In the genomic region with DNA sequence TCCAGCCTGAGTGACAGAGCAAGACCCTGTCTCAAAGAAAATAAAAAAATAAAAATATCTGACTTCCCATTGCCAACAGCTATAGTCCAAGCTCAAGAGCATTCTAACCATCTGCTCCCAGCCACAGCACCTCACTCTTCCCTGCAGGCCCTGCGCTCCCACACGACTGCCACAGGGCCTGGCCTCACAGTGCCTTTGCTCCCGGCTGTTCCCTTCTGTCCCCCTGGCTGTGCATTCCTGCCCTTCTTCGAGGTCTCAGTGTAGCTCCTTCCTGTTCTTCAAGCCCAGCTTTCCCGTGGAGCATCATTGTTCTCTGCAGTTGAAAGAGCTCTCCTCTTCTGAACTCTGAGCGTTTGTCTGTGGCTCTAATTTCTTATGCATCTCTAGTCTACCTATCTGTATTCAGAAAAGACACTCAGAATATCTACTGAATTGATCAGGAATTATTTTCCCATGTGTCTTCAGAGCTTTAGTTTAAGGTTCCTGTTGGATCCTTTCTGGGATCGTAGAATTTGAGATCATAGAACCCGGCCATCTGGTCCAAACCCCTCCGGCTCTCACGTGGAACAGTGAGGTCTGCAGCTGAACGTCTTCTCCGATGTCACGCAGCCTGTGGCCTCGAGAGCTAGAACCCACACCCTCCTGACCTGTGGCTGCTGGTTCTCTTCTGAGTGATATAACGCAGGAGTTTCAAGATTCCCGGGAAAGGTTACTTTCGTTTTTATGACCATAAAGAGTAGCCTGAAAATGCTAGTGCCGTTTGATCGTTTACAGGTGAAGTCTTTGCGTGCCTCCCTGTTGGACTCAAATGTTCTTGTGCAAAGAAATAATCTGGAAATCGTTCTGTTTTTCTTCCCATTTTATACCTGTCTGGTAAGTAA, we compare ENCODE assay signal across 13 cellular contexts. TPM values are rescaled to one million over a fixed set of nuclear protein-coding genes. Genes with fewer than 3 reads are reported as not detected.
DNase-seq lines count a peak whose midpoint lies in the region; TF ChIP-seq lines count a peak whose summit lies in the region.
"Had no signal": no experiment of that assay in that cellular context is flagged by ENCODE, and none has a peak within 500 bp of the region (broad histone marks: within the 10 kb centered on the region; RNA-seq: fewer than 3 reads in every experiment).

No MANE protein-coding gene starts in this region.

- peak; percentile 27 for DNase-seq in A172 (ENCODE audit: low spot score)
- DNase-seq in GM23248 = peak; percentile 9
- peak; percentile 80 for DNase-seq in islet precursor cell
- DNase-seq in OCI-M2 (lab: John Stamatoyannopoulos, UW; ENCODE audit: unreplicated experiment) = no peak
- DNase-seq in activated CD4-positive, CD25-positive, alpha-beta regulatory T cell (lab: John Stamatoyannopoulos, UW) = no peak
- no peak for DNase-seq in iPS-NIHi7 (ENCODE audit: extremely low spot score)
- DNase-seq in DMS 273 treated with DMSO at 0.1 percent for 48 hours (lab: John Stamatoyannopoulos, UW) = no peak
- DNase-seq: activated CD8-positive, alpha-beta memory T cell treated with anti-CD3 and anti-CD28 coated beads, Interleukin-2, amount 50 U/mL, for 4 hours; effector CD4-positive, alpha-beta T cell; NCI-H1048 had no signal

- H3K4me2 ChIP-seq in GM23248 (ENCODE audit: unreplicated experiment) = peak overlapping the region; percentile 32

- H2AFZ ChIP-seq in GM23248 = no peak overlapping the region

- no peaks in the 10 kb centered on the region for H3K9me3 ChIP-seq in GM23248 (ENCODE audit: low read depth)
- H3K9me3 ChIP-seq: breast epithelium, tibial nerve had no signal

- no peaks in the 10 kb centered on the region for H3K36me3 ChIP-seq in GM23248 (ENCODE audit: low read depth)
- H3K36me3 ChIP-seq: breast epithelium had no signal

- H3K27ac ChIP-seq in GM23248 (peak overlapping the region; percentile 85), VCaP (peak overlapping the region; percentile 53)
- H3K27ac ChIP-seq: breast epithelium, tibial nerve had no signal

- H3K27me3 ChIP-seq in GM23248 (replicated peaks; ENCODE audit: insufficient read depth) = no peaks in the 10 kb centered on the region
- H3K27me3 ChIP-seq: breast epithelium, tibial nerve had no signal

- peaks cover 46% of the 10 kb centered on the region for H3K4me1 ChIP-seq in GM23248 (ENCODE audit: insufficient read depth)
- H3K4me1 ChIP-seq: breast epithelium, tibial nerve had no signal

- H3K79me2 ChIP-seq in GM23248 (ENCODE audit: insufficient read depth) = no peaks in the 10 kb centered on the region

- H4K20me1 ChIP-seq in GM23248 (ENCODE audit: insufficient read depth) = no peaks in the 10 kb centered on the region

- WGBS in GM23248 (ENCODE audit: low coverage in 1 of 2, low lambda C conversion rate in 2 of 2, missing lambda C conversion rate in 2 of 2), 2 experiments = 89 to 91% methylated on average over 21 of the region's 21 CpGs

- H3K9ac ChIP-seq in GM23248 = peak overlapping the region; percentile 44

- in situ Hi-C loops in GM23248 (cut with MboI) = no loop called here

- no peaks in the 10 kb centered on the region for H3K9me2 ChIP-seq in GM23248 (ENCODE audit: insufficient read depth)

- no peak for TF ChIP-seq CTCF in VCaP (conservative IDR thresholded peaks at IDR 0.05)

- H3F3A ChIP-seq in GM23248 (ENCODE audit: insufficient read depth) = peaks cover 36% of the 10 kb centered on the region

- no peak overlapping the region for H3K4me3 ChIP-seq in GM23248
- H3K4me3 ChIP-seq: breast epithelium, tibial nerve had no signal

RNA-seq across cellular contexts. Expression of a gene that starts 54.4 kb away (rescaled TPM):
- total RNA-seq in A172 (2014; rRNA removed; shearing (Covaris generic)) = 14.9 and 16.4 TPM in 2 replicates
- 12.0 and 12.3 TPM in 2 replicates for total RNA-seq in GM23248 (2014; rRNA removed; shearing (Covaris generic))
- 5.4 and 6.0 TPM in 2 replicates for polyA plus RNA-seq in GM23248 (2016; fragmentation: Nextera tagmentation; extraction: Ambion mirVana)

Comparison
In these comparisons a context has a peak if more than half of its experiments do, and no peak if none do; other contexts are left out.
1. DNase-seq: peak in A172 (single experiment), GM23248 (single experiment) and islet precursor cell (single experiment); none in OCI-M2 (single experiment), activated CD4-positive, CD25-positive, alpha-beta regulatory T cell (0 of 4), iPS-NIHi7 (single experiment) and DMS 273 treated with DMSO at 0.1 percent for 48 hours (single experiment).